12 cellular contexts compared by ENCODE assay signal in genomic region chr6:3318226-3318625, GRCh38. TPM values are rescaled to one million over a fixed set of nuclear protein-coding genes. Genes with fewer than 3 reads are reported as not detected.
A peak's percentile ranks its signal among the peaks of the same experiment; 100 is the strongest.
DNase-seq lines count a peak whose midpoint lies in the region; ATAC-seq and TF ChIP-seq lines count a peak whose summit lies in the region.
"Had no signal": no experiment of that assay in that cellular context is flagged by ENCODE, and none has a peak within 500 bp of the region (broad histone marks: within the 10 kb centered on the region; RNA-seq: fewer than 3 reads in every experiment).

No MANE protein-coding gene starts in this region.

- H3K4me1 Mint-ChIP-seq in activated T-helper 2 cell treated with anti-CD3 and anti-CD28 coated beads, Interferon-gamma antibody, Interleukin-2, Interleukin-4, amounts not matched to agents 10 μg/mL and 5 μg/mL and 100 μg/mL, durations not matched to agents 14 hours and 24 hours and 36 hours (ENCODE audit: low read depth) = peaks cover 15% of the 10 kb centered on the region
- H3K4me1 Mint-ChIP-seq in nephron progenitor cell (peaks cover 22% of the 10 kb centered on the region), osteocyte (ENCODE audit: unreplicated experiment) (peaks cover 3% of the 10 kb centered on the region)
- H3K4me1 Mint-ChIP-seq in stimulated activated memory B cell treated with anti-CD40 and anti-IgM and Interleukin-4, amounts not matched to agents 10 μg/mL and 1 μg/mL and 100 μg/mL, for 72 hours = peaks cover 13% of the 10 kb centered on the region

- no peak overlapping the region for H3K27ac ChIP-seq in RWPE1
- H3K27ac ChIP-seq: esophagus squamous epithelium, upper lobe of left lung had no signal

- no peaks in the 10 kb centered on the region for H3K9me3 Mint-ChIP-seq in activated T-helper 2 cell treated with anti-CD3 and anti-CD28 coated beads, Interferon-gamma antibody, Interleukin-2, Interleukin-4, amounts not matched to agents 10 μg/mL and 5 μg/mL and 100 μg/mL, durations not matched to agents 14 hours and 24 hours and 36 hours
- H3K9me3 Mint-ChIP-seq in nephron progenitor cell (no peaks in the 10 kb centered on the region), osteocyte (ENCODE audit: unreplicated experiment) (no peaks in the 10 kb centered on the region)
- H3K9me3 Mint-ChIP-seq in stimulated activated memory B cell treated with anti-CD40 and anti-IgM and Interleukin-4, amounts not matched to agents 10 μg/mL and 1 μg/mL and 100 μg/mL, for 72 hours = no peaks in the 10 kb centered on the region

- POLR2A ChIA-PET in RWPE1 (lab: Yijun Ruan, JAX; ENCODE audit: low non-redundant PET) = no interaction called here

- H3K27me3 Mint-ChIP-seq in activated T-helper 2 cell treated with anti-CD3 and anti-CD28 coated beads, Interferon-gamma antibody, Interleukin-2, Interleukin-4, amounts not matched to agents 10 μg/mL and 5 μg/mL and 100 μg/mL, durations not matched to agents 14 hours and 24 hours and 36 hours (ENCODE audit: low read depth) = peaks cover 30% of the 10 kb centered on the region
- H3K27me3 Mint-ChIP-seq in nephron progenitor cell (ENCODE audit: low read depth, poor library complexity) (peaks cover 14% of the 10 kb centered on the region), osteocyte (ENCODE audit: unreplicated experiment) (no peaks in the 10 kb centered on the region)
- H3K27me3 Mint-ChIP-seq in stimulated activated memory B cell treated with anti-CD40 and anti-IgM and Interleukin-4, amounts not matched to agents 10 μg/mL and 1 μg/mL and 100 μg/mL, for 72 hours = peaks cover 60% of the 10 kb centered on the region

- TF ChIP-seq CTCF in nephron progenitor cell (IDR thresholded peaks at IDR 0.05) = no peak
- no peak for TF ChIP-seq CTCF in RWPE1 (conservative IDR thresholded peaks at IDR 0.05; ENCODE audit: low read depth)
- no peak for TF ChIP-seq CTCF in osteocyte (IDR thresholded peaks at IDR 0.05)

- intact Hi-C loops in activated T-helper 2 cell treated with anti-CD3 and anti-CD28 coated beads, Interferon-gamma antibody, Interleukin-2, Interleukin-4, amounts not matched to agents 10 μg/mL and 5 μg/mL and 100 μg/mL, durations not matched to agents 14 hours and 24 hours and 36 hours (cut with micrococcal nuclease) = no loop called here
- intact Hi-C loops in Right ventricle myocardium inferior (cut with DNase I) = no loop called here

- H3K27ac Mint-ChIP-seq in activated T-helper 2 cell treated with anti-CD3 and anti-CD28 coated beads, Interferon-gamma antibody, Interleukin-2, Interleukin-4, amounts not matched to agents 10 μg/mL and 5 μg/mL and 100 μg/mL, durations not matched to agents 14 hours and 24 hours and 36 hours = no peak overlapping the region
- H3K27ac Mint-ChIP-seq in nephron progenitor cell (peak overlapping the region; percentile 83), osteocyte (ENCODE audit: unreplicated experiment) (no peak overlapping the region)
- no peak overlapping the region for H3K27ac Mint-ChIP-seq in stimulated activated memory B cell treated with anti-CD40 and anti-IgM and Interleukin-4, amounts not matched to agents 10 μg/mL and 1 μg/mL and 100 μg/mL, for 72 hours

- no peak overlapping the region for H3K4me3 Mint-ChIP-seq in activated T-helper 2 cell treated with anti-CD3 and anti-CD28 coated beads, Interferon-gamma antibody, Interleukin-2, Interleukin-4, amounts not matched to agents 10 μg/mL and 5 μg/mL and 100 μg/mL, durations not matched to agents 14 hours and 24 hours and 36 hours (ENCODE audit: low read depth)
- H3K4me3 Mint-ChIP-seq in nephron progenitor cell (no peak overlapping the region), osteocyte (ENCODE audit: unreplicated experiment) (no peak overlapping the region)
- H3K4me3 Mint-ChIP-seq in stimulated activated memory B cell treated with anti-CD40 and anti-IgM and Interleukin-4, amounts not matched to agents 10 μg/mL and 1 μg/mL and 100 μg/mL, for 72 hours = no peak overlapping the region

- DNase-seq in T-helper 9 cell = peak; percentile 7
- peak; percentile 17 for DNase-seq in activated T-helper 2 cell treated with anti-CD3 and anti-CD28 coated beads, Interferon-gamma antibody, Interleukin-2, Interleukin-4, amounts not matched to agents 10 μg/mL and 5 μg/mL and 100 μg/mL, durations not matched to agents 14 hours and 24 hours and 36 hours (ENCODE audit: low spot score)
- DNase-seq in nephron progenitor cell = no peak
- DNase-seq in RWPE1 (ENCODE audit: low spot score) = no peak
- no peak for DNase-seq in DMS53 treated with DMSO at 0.1 percent for 48 hours (lab: John Stamatoyannopoulos, UW; ENCODE audit: unreplicated experiment)
- DNase-seq in osteocyte (ENCODE audit: extremely low spot score, unreplicated experiment) = no peak
- DNase-seq in Right ventricle myocardium inferior (ENCODE audit: missing footprints) = no peak
- DNase-seq: esophagus squamous epithelium, NCI-H2081, small intestine had no signal

- peak; percentile 52 for ATAC-seq in stimulated activated memory B cell treated with anti-CD40 and anti-IgM and Interleukin-4, amounts not matched to agents 10 μg/mL and 1 μg/mL and 100 μg/mL, for 72 hours
- ATAC-seq in Right ventricle myocardium inferior = no peak

- CTCF ChIA-PET in RWPE1 (lab: Yijun Ruan, JAX) = no interaction called here

- no peaks in the 10 kb centered on the region for H3K36me3 Mint-ChIP-seq in activated T-helper 2 cell treated with anti-CD3 and anti-CD28 coated beads, Interferon-gamma antibody, Interleukin-2, Interleukin-4, amounts not matched to agents 10 μg/mL and 5 μg/mL and 100 μg/mL, durations not matched to agents 14 hours and 24 hours and 36 hours (ENCODE audit: low read depth)
- peaks cover 25% of the 10 kb centered on the region for H3K36me3 Mint-ChIP-seq in nephron progenitor cell (ENCODE audit: low read depth)
- no peaks in the 10 kb centered on the region for H3K36me3 Mint-ChIP-seq in stimulated activated memory B cell treated with anti-CD40 and anti-IgM and Interleukin-4, amounts not matched to agents 10 μg/mL and 1 μg/mL and 100 μg/mL, for 72 hours
- no peaks in the 10 kb centered on the region for H3K36me3 Mint-ChIP-seq in osteocyte (ENCODE audit: unreplicated experiment)

RNA-seq across cellular contexts. Expression of gene PSMG4, which starts 59.5 kb away (rescaled TPM):
- 26.4 and 30.9 TPM in 2 replicates for total RNA-seq in activated T-helper 2 cell treated with anti-CD3 and anti-CD28 coated beads, Interferon-gamma antibody, Interleukin-2, Interleukin-4, amounts not matched to agents 10 μg/mL and 5 μg/mL and 100 μg/mL, durations not matched to agents 14 hours and 24 hours and 36 hours
- total RNA-seq in osteocyte = 20.4 and 22.0 TPM in 2 replicates
- total RNA-seq in Right ventricle myocardium inferior = 9.1 TPM

Comparison
In these comparisons a context has a peak if more than half of its experiments do, and no peak if none do; other contexts are left out.
1. DNase-seq: peak in T-helper 9 cell (single experiment) and activated T-helper 2 cell treated with anti-CD3 and anti-CD28 coated beads, Interferon-gamma antibody, Interleukin-2, Interleukin-4, amounts not matched to agents 10 μg/mL and 5 μg/mL and 100 μg/mL, durations not matched to agents 14 hours and 24 hours and 36 hours (single experiment); none in nephron progenitor cell (single experiment), RWPE1 (single experiment), DMS53 treated with DMSO at 0.1 percent for 48 hours (single experiment), osteocyte (single experiment) and Right ventricle myocardium inferior (single experiment).